Comparison of ENCODE assay signal across 7 cellular contexts in the genomic region with DNA sequence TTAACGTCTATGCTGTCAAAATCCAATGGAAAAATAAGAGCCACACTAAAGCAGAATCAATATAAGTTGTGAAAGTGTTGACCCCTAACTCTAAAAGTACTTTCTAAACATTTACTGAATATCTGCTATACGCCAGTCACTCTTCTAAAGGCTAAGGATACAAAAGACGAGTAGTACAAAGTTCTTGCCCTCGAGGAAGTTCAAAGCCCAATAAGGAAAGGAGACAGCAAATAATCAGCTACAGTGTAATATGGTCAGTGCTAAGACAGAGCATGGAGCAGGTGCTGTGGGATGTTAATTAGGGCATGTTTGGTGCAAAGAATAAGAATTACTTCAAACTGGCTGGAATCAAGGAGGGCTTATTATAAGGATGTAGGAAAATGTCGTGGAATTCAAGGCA. TPM values are rescaled to one million over a fixed set of nuclear protein-coding genes. Genes with fewer than 3 reads are reported as not detected.
"Had no signal": no experiment of that assay in that cellular context is flagged by ENCODE, and none has a peak within 500 bp of the region (broad histone marks: within the 10 kb centered on the region; RNA-seq: fewer than 3 reads in every experiment).

No MANE protein-coding gene starts in this region.

- DNase-seq: GOT3, H7, HCEC 1CT, IMR-90, KG1 had no signal

- H3K4me3 ChIP-seq: K562 had no signal

- ATAC-seq: K562 had no signal

RNA-seq across cellular contexts. Expression of gene TMEM150C, which starts 31.6 kb away (rescaled TPM):
- total RNA-seq: HT-29 had no signal
